ENCODE assay signal across 21 cellular contexts in the genomic region with DNA sequence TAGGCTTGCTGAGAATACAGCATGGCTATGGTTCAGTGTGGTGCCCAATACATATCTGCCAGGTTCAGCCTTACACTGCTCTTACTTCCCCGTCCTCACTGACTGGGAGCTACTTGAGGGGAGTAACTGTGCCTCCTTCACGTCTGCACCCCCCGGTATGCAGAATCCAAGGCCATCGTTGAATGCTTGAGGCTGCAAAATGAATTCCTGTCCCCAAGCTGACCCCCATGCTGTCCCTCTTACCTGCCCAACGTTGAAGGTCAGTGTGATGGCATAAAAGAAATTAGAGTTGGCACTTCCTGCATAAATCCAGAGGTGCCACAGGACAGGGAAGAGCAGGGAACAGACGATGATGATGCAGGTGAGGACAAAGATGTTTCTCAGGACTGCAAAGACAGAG. TPM values are rescaled to one million over a fixed set of nuclear protein-coding genes. Genes with fewer than 3 reads are reported as not detected.
DNase-seq lines count a peak whose midpoint lies in the region; ATAC-seq and TF ChIP-seq lines count a peak whose summit lies in the region.
"Had no signal": no experiment of that assay in that cellular context is flagged by ENCODE, and none has a peak within 500 bp of the region (broad histone marks: within the 10 kb centered on the region; RNA-seq: fewer than 3 reads in every experiment).

No MANE protein-coding gene starts in this region.

- no peaks in the 10 kb centered on the region for H3K27me3 ChIP-seq in RWPE2 (ENCODE audit: insufficient read depth, poor library complexity, severe bottlenecking)
- H3K27me3 ChIP-seq: BLaER1 had no signal

- ATAC-seq in RWPE2 (ENCODE audit: low read depth) (no peak), GM21381 (IDR thresholded peaks at IDR 0.05; ENCODE audit: unreplicated experiment) (no peak)
- ATAC-seq in stimulated activated effector memory CD8-positive, alpha-beta T cell treated with anti-CD3 and anti-CD28 coated beads, Interleukin-12 subunit alpha, Interleukin-12 subunit beta, amount 100 ng/mL, for 72 hours = no peak
- ATAC-seq: CD8-positive, alpha-beta T cell; GM23338; HCT116 had no signal

- H3K36me3 Mint-ChIP-seq in stimulated activated effector memory CD8-positive, alpha-beta T cell treated with anti-CD3 and anti-CD28 coated beads, Interleukin-12 subunit alpha, Interleukin-12 subunit beta, amount 100 ng/mL, for 72 hours = peaks cover 29% of the 10 kb centered on the region

- H3K4me1 ChIP-seq in RWPE2 (ENCODE audit: insufficient read depth, poor library complexity, severe bottlenecking) = peaks cover 13% of the 10 kb centered on the region
- H3K4me1 ChIP-seq: Caco-2 had no signal

- H3K9me3 Mint-ChIP-seq in stimulated activated effector memory CD8-positive, alpha-beta T cell treated with anti-CD3 and anti-CD28 coated beads, Interleukin-12 subunit alpha, Interleukin-12 subunit beta, amount 100 ng/mL, for 72 hours = no peaks in the 10 kb centered on the region
- H3K9me3 Mint-ChIP-seq: CD4-positive, CD25-positive, alpha-beta regulatory T cell; CD8-positive, alpha-beta T cell; GM23338; H9; HFFc6 had no signal

- CTCF ChIA-PET in HEK293T (lab: Yijun Ruan, JAX) = no interaction called here

- POLR2A ChIA-PET in HEK293T (lab: Yijun Ruan, JAX) = no interaction called here

- no peak overlapping the region for H3K27ac ChIP-seq in RWPE2 (ENCODE audit: poor library complexity, severe bottlenecking)
- H3K27ac ChIP-seq in coronary artery = no peak overlapping the region
- H3K27ac ChIP-seq: 22Rv1, BLaER1, C4-2B had no signal

- H3K4me3 Mint-ChIP-seq in stimulated activated effector memory CD8-positive, alpha-beta T cell treated with anti-CD3 and anti-CD28 coated beads, Interleukin-12 subunit alpha, Interleukin-12 subunit beta, amount 100 ng/mL, for 72 hours = no peak overlapping the region
- H3K4me3 Mint-ChIP-seq: B cell; CD4-positive, CD25-positive, alpha-beta regulatory T cell; CD8-positive, alpha-beta T cell; GM23338; H9; HFFc6 had no signal

- peak overlapping the region; percentile 74 for H3K27ac Mint-ChIP-seq in stimulated activated effector memory CD8-positive, alpha-beta T cell treated with anti-CD3 and anti-CD28 coated beads, Interleukin-12 subunit alpha, Interleukin-12 subunit beta, amount 100 ng/mL, for 72 hours
- H3K27ac Mint-ChIP-seq: B cell; CD8-positive, alpha-beta T cell; GM23338; HFFc6 had no signal

- TF ChIP-seq CTCF in RWPE2 (IDR thresholded peaks at IDR 0.05; ENCODE audit: poor library complexity, severe bottlenecking) (no peak), coronary artery (IDR thresholded peaks at IDR 0.05) (no peak)

- H3K4me3 ChIP-seq in RWPE2 (ENCODE audit: severe bottlenecking) (no peak overlapping the region), coronary artery (no peak overlapping the region)
- H3K4me3 ChIP-seq: BLaER1, GM23338 had no signal

- DNase-seq in activated CD8-positive, alpha-beta memory T cell treated with anti-CD3 and anti-CD28 coated beads for 24 hours = peak; percentile 45
- DNase-seq in activated CD8-positive, alpha-beta memory T cell treated with anti-CD3 and anti-CD28 coated beads, Interleukin-2, amount 50 U/mL, for 4 hours = no peak
- DNase-seq in RWPE2 (ENCODE audit: low spot score) (peak; percentile 57), mesenteric fat pad (ENCODE audit: low spot score) (peak; percentile 33), coronary artery (ENCODE audit: low spot score) (no peak), HEK293T (ENCODE audit: extremely low spot score) (no peak)
- no peak for DNase-seq in stimulated activated effector memory CD8-positive, alpha-beta T cell treated with anti-CD3 and anti-CD28 coated beads, Interleukin-12 subunit alpha, Interleukin-12 subunit beta, amount 100 ng/mL, for 72 hours (ENCODE audit: low spot score in 2 of 2)
- DNase-seq: Caco-2; CD4-positive, CD25-positive, alpha-beta regulatory T cell; DMS153; DND-41; H9; HFFc6 had no signal

- H3K9me3 ChIP-seq in RWPE2 (ENCODE audit: severe bottlenecking) = no peaks in the 10 kb centered on the region
- H3K9me3 ChIP-seq: BLaER1, Caco-2 had no signal

- peaks cover 29% of the 10 kb centered on the region for H3K36me3 ChIP-seq in RWPE2 (ENCODE audit: low read depth)

- peaks cover 9% of the 10 kb centered on the region for H3K4me1 Mint-ChIP-seq in stimulated activated effector memory CD8-positive, alpha-beta T cell treated with anti-CD3 and anti-CD28 coated beads, Interleukin-12 subunit alpha, Interleukin-12 subunit beta, amount 100 ng/mL, for 72 hours

TF ChIP-seq in HEK293T, 16 proteins besides CTCF, POLR2A, EP300 and RAD21:
- no peak for TF ChIP-seq TARDBP (IDR thresholded peaks at IDR 0.05)
- TF ChIP-seq ARNT (IDR thresholded peaks at IDR 0.05) = no peak
- TF ChIP-seq SP1 (IDR thresholded peaks at IDR 0.05) = no peak
- no peak for TF ChIP-seq SUZ12 (IDR thresholded peaks at IDR 0.05)
- TF ChIP-seq FOXA1 (IDR thresholded peaks at IDR 0.05) = no peak
- no peak for TF ChIP-seq ELF4 (IDR thresholded peaks at IDR 0.05)
- TF ChIP-seq LEF1 (IDR thresholded peaks at IDR 0.05; ENCODE audit: borderline replicate concordance) = no peak
- TF ChIP-seq HDGF (IDR thresholded peaks at IDR 0.05; ENCODE audit: borderline replicate concordance) = no peak
- TF ChIP-seq ZNF384 (IDR thresholded peaks at IDR 0.05) = no peak
- no peak for TF ChIP-seq NFRKB (IDR thresholded peaks at IDR 0.05)
- TF ChIP-seq, protein P1, sequence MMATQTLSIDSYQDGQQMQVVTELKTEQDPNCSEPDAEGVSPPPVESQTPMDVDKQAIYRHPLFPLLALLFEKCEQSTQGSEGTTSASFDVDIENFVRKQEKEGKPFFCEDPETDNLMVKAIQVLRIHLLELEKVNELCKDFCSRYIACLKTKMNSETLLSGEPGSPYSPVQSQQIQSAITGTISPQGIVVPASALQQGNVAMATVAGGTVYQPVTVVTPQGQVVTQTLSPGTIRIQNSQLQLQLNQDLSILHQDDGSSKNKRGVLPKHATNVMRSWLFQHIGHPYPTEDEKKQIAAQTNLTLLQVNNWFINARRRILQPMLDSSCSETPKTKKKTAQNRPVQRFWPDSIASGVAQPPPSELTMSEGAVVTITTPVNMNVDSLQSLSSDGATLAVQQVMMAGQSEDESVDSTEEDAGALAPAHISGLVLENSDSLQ (IDR thresholded peaks at IDR 0.05) = no peak
- TF ChIP-seq FOXK2 (IDR thresholded peaks at IDR 0.05) = no peak
- no peak for TF ChIP-seq FOXM1 (IDR thresholded peaks at IDR 0.05; ENCODE audit: borderline replicate concordance)
- no peak for TF ChIP-seq BHLHE40 (IDR thresholded peaks at IDR 0.05; ENCODE audit: borderline replicate concordance)
- no peak for TF ChIP-seq CTBP1 (IDR thresholded peaks at IDR 0.05; ENCODE audit: borderline replicate concordance)

RNA-seq across cellular contexts. Expression of a gene that starts 16.3 kb away (rescaled TPM):
- total RNA-seq in mesenteric fat pad = 48.1 TPM

RNA-seq across cellular contexts. Expression of a gene that starts 58.6 kb away (rescaled TPM):
- total RNA-seq in mesenteric fat pad = 131 TPM

Comparison
In these comparisons a context has a peak if more than half of its experiments do, and no peak if none do; other contexts are left out.
1. DNase-seq: peak in activated CD8-positive, alpha-beta memory T cell treated with anti-CD3 and anti-CD28 coated beads for 24 hours (single experiment), RWPE2 (single experiment) and mesenteric fat pad (single experiment); none in activated CD8-positive, alpha-beta memory T cell treated with anti-CD3 and anti-CD28 coated beads, Interleukin-2, amount 50 U/mL, for 4 hours (single experiment), stimulated activated effector memory CD8-positive, alpha-beta T cell treated with anti-CD3 and anti-CD28 coated beads, Interleukin-12 subunit alpha, Interleukin-12 subunit beta, amount 100 ng/mL, for 72 hours (0 of 2), coronary artery (single experiment) and HEK293T (single experiment).